ENCODE assay signal across 17 cellular contexts in genomic region chr9:125537442-125538091, GRCh38.
DNase-seq lines count a peak whose midpoint lies in the region; ATAC-seq, FAIRE-seq and TF ChIP-seq lines count a peak whose summit lies in the region.
"Had no signal": no experiment of that assay in that cellular context is flagged by ENCODE, and none has a peak within 500 bp of the region (broad histone marks: within the 10 kb centered on the region; RNA-seq: fewer than 3 reads in every experiment).

No MANE protein-coding gene starts in this region.

- CTCF ChIA-PET in HEK293 (lab: Yijun Ruan, JAX), result interaction anchor here (0.7 to 3.6 kb wide), 2 partner anchors 21 to 1123 kb away, joined by 3 to 15 read pairs; no protein-coding TSS in a partner anchor
- CTCF ChIA-PET in activated CD8-positive, alpha-beta memory T cell treated with anti-CD3 and anti-CD28 coated beads, Interleukin-2, amount 10 ng/mL, durations not matched to agents 7 days and 5 days (lab: Charles Lee), result interaction anchor here (1.0 kb wide), 1 partner anchor 21 kb away, joined by 3 read pairs; no protein-coding TSS in a partner anchor
- CTCF ChIA-PET in CD4-positive, alpha-beta T cell (lab: Charles Lee), result no interaction called here

- no peak for ATAC-seq in activated CD8-positive, alpha-beta memory T cell treated with anti-CD3 and anti-CD28 coated beads, Interleukin-2, amount 10 ng/mL, durations not matched to agents 7 days and 5 days
- ATAC-seq in CD4-positive, alpha-beta T cell (ENCODE audit: poor library complexity), result no peak
- ATAC-seq: activated CD8-positive, alpha-beta T cell treated with anti-CD3 and anti-CD28 coated beads, Interleukin-2, amount 10 ng/mL, durations not matched to agents 7 days and 5 days; stimulated activated memory B cell treated with anti-CD40 and anti-IgM and Interleukin-4, amounts not matched to agents 10 μg/mL and 1 μg/mL and 100 μg/mL, for 72 hours had no signal

- H3K9ac ChIP-seq in adipocyte (ENCODE audit: low read length), result peak overlapping the region; percentile 57
- H3K9ac ChIP-seq in keratinocyte (ENCODE audit: control insufficient read depth, extremely low read depth, insufficient read depth, low read length), result peak overlapping the region; percentile 36
- peak overlapping the region; percentile 52 for H3K9ac ChIP-seq in smooth muscle cell (ENCODE audit: low read depth)

- no peaks in the 10 kb centered on the region for H4K20me1 ChIP-seq in keratinocyte (ENCODE audit: control insufficient read depth, extremely low read depth, insufficient read depth, low read length)
- no peaks in the 10 kb centered on the region for H4K20me1 ChIP-seq in smooth muscle cell (ENCODE audit: low read depth)

- intact Hi-C loops in spleen (cut with DNase I; ENCODE audit: low total_unique reads), result no loop called here
- intact Hi-C loops in CD4-positive, alpha-beta T cell (cut with DNase I, micrococcal nuclease), result no loop called here

- no peaks in the 10 kb centered on the region for H3K27me3 Mint-ChIP-seq in activated CD8-positive, alpha-beta memory T cell treated with anti-CD3 and anti-CD28 coated beads, Interleukin-2, amount 10 ng/mL, durations not matched to agents 7 days and 5 days
- H3K27me3 Mint-ChIP-seq in CD4-positive, alpha-beta T cell, result no peaks in the 10 kb centered on the region
- H3K27me3 Mint-ChIP-seq: stimulated activated memory B cell treated with anti-CD40 and anti-IgM and Interleukin-4, amounts not matched to agents 10 μg/mL and 1 μg/mL and 100 μg/mL, for 72 hours had no signal

- H3F3A ChIP-seq in smooth muscle cell (ENCODE audit: low read depth), result peaks cover 3% of the 10 kb centered on the region

- H3K27me3 ChIP-seq in adipocyte (replicated peaks; ENCODE audit: control insufficient read depth, insufficient read depth, low read length), result no peaks in the 10 kb centered on the region
- H3K27me3 ChIP-seq in keratinocyte (ENCODE audit: control insufficient read depth, extremely low read depth, insufficient read depth, low read length), result no peaks in the 10 kb centered on the region
- H3K27me3 ChIP-seq in smooth muscle cell (ENCODE audit: low read depth), result no peaks in the 10 kb centered on the region
- H3K27me3 ChIP-seq in spleen (replicated peaks in 1 of 7), result no peaks in the 10 kb centered on the region
- no peaks in the 10 kb centered on the region for H3K27me3 ChIP-seq in CD4-positive, alpha-beta T cell (ENCODE audit: control insufficient read depth, insufficient read depth, low read length)
- H3K27me3 ChIP-seq: Peyer's patch had no signal

- H3K9me1 ChIP-seq in keratinocyte (ENCODE audit: control insufficient read depth, extremely low read depth, insufficient read depth, low read length), result no peaks in the 10 kb centered on the region

- dilution Hi-C loops in keratinocyte (cut with MboI; ENCODE audit: extremely low pct_ligation_motif_present, low sequenced_read_pairs), result no loop called here

- H3K4me3 Mint-ChIP-seq in activated CD8-positive, alpha-beta memory T cell treated with anti-CD3 and anti-CD28 coated beads, Interleukin-2, amount 10 ng/mL, durations not matched to agents 7 days and 5 days, result no peak overlapping the region
- H3K4me3 Mint-ChIP-seq in CD4-positive, alpha-beta T cell, result no peak overlapping the region
- H3K4me3 Mint-ChIP-seq: activated CD8-positive, alpha-beta T cell treated with anti-CD3 and anti-CD28 coated beads, Interleukin-2, amount 10 ng/mL, durations not matched to agents 7 days and 5 days; H9; stimulated activated memory B cell treated with anti-CD40 and anti-IgM and Interleukin-4, amounts not matched to agents 10 μg/mL and 1 μg/mL and 100 μg/mL, for 72 hours had no signal

- H3K79me2 ChIP-seq in keratinocyte (ENCODE audit: control insufficient read depth, insufficient read depth, low read length), result peaks cover 7% of the 10 kb centered on the region
- no peaks in the 10 kb centered on the region for H3K79me2 ChIP-seq in smooth muscle cell (ENCODE audit: low read depth)

- H3K36me3 Mint-ChIP-seq in activated CD8-positive, alpha-beta memory T cell treated with anti-CD3 and anti-CD28 coated beads, Interleukin-2, amount 10 ng/mL, durations not matched to agents 7 days and 5 days, result peaks cover 7% of the 10 kb centered on the region
- peaks cover 32% of the 10 kb centered on the region for H3K36me3 Mint-ChIP-seq in CD4-positive, alpha-beta T cell (ENCODE audit: low read depth)

- no peaks in the 10 kb centered on the region for H3K9me3 Mint-ChIP-seq in activated CD8-positive, alpha-beta memory T cell treated with anti-CD3 and anti-CD28 coated beads, Interleukin-2, amount 10 ng/mL, durations not matched to agents 7 days and 5 days (ENCODE audit: low read depth)
- H3K9me3 Mint-ChIP-seq in CD4-positive, alpha-beta T cell, result no peaks in the 10 kb centered on the region
- H3K9me3 Mint-ChIP-seq: H9; stimulated activated memory B cell treated with anti-CD40 and anti-IgM and Interleukin-4, amounts not matched to agents 10 μg/mL and 1 μg/mL and 100 μg/mL, for 72 hours had no signal

- H3K4me1 Mint-ChIP-seq in activated CD8-positive, alpha-beta memory T cell treated with anti-CD3 and anti-CD28 coated beads, Interleukin-2, amount 10 ng/mL, durations not matched to agents 7 days and 5 days, result no peaks in the 10 kb centered on the region
- H3K4me1 Mint-ChIP-seq in CD4-positive, alpha-beta T cell (ENCODE audit: low read depth), result no peaks in the 10 kb centered on the region

- WGBS in smooth muscle cell (ENCODE audit: low lambda C conversion rate), result 89% methylated on average over 2 of the region's 2 CpGs
- WGBS in spleen, 5 donors, result 92 to 97% (median 95%) methylated on average over 2 of the region's 2 CpGs

- DNase-seq in adipocyte (ENCODE audit: low read depth), result no peak
- no peak for DNase-seq in keratinocyte (ENCODE audit: low read depth, low spot score)
- no peak for DNase-seq in smooth muscle cell (lab: John Stamatoyannopoulos, UW; ENCODE audit: unreplicated experiment)
- DNase-seq in spleen, result no peak
- no peak for DNase-seq in GM13976 (ENCODE audit: low spot score)
- DNase-seq in activated CD8-positive, alpha-beta memory T cell treated with anti-CD3 and anti-CD28 coated beads, Interleukin-2, amount 10 ng/mL, durations not matched to agents 7 days and 5 days, result no peak
- no peak for DNase-seq in CD4-positive, alpha-beta T cell
- DNase-seq: activated CD8-positive, alpha-beta T cell treated with anti-CD3 and anti-CD28 coated beads, Interleukin-2, amount 10 ng/mL, durations not matched to agents 7 days and 5 days; activated naive CD4-positive, alpha-beta T cell; GDM1; H9; midbrain; Peyer's patch; stimulated activated CD4-positive, alpha-beta T cell treated with anti-CD3 and anti-CD28 coated beads, Interleukin-2, amount 100 ng/mL, for 48 hours had no signal

- H3K27ac ChIP-seq in HEK293 (ENCODE audit: extremely low read depth, low read depth, low read length), result no peak overlapping the region
- peak overlapping the region; percentile 66 for H3K27ac ChIP-seq in keratinocyte (ENCODE audit: control insufficient read depth, insufficient read depth, low read length)
- H3K27ac ChIP-seq in smooth muscle cell (ENCODE audit: low read depth), result peak overlapping the region; percentile 86
- no peak overlapping the region for H3K27ac ChIP-seq in spleen
- H3K27ac ChIP-seq in CD4-positive, alpha-beta T cell (ENCODE audit: low read depth, low read length), result no peak overlapping the region

- no peak for TF ChIP-seq POLR2A in spleen (IDR thresholded peaks at IDR 0.05)

- H3K4me1 ChIP-seq in HEK293 (ENCODE audit: control insufficient read depth, insufficient read depth, low read length) (peaks cover 36% of the 10 kb centered on the region), adipocyte (ENCODE audit: control insufficient read depth, insufficient read depth, low read length) (peaks cover 46% of the 10 kb centered on the region), keratinocyte (ENCODE audit: control insufficient read depth, extremely low read depth, insufficient read depth, low read length) (peaks cover 42% of the 10 kb centered on the region), smooth muscle cell (ENCODE audit: low read depth) (no peaks in the 10 kb centered on the region), spleen (peaks cover 0 to 31% (median 3%) of the 10 kb centered on the region in 6 donors)

- no peak for FAIRE-seq in keratinocyte (lab: Jason Lieb, UNC)

- H2AFZ ChIP-seq in keratinocyte (ENCODE audit: control insufficient read depth, low read length), result no peak overlapping the region
- no peak overlapping the region for H2AFZ ChIP-seq in smooth muscle cell (ENCODE audit: low read depth)

- in situ Hi-C loops in GM13976 (cut with MboI; ENCODE audit: low sequenced_read_pairs, unreplicated experiment), result no loop called here

- POLR2A ChIA-PET in HEK293 (lab: Yijun Ruan, JAX), result no interaction called here
- POLR2A ChIA-PET in CD4-positive, alpha-beta T cell (lab: Charles Lee), result no interaction called here

- H3K27ac Mint-ChIP-seq in activated CD8-positive, alpha-beta memory T cell treated with anti-CD3 and anti-CD28 coated beads, Interleukin-2, amount 10 ng/mL, durations not matched to agents 7 days and 5 days, result no peak overlapping the region
- H3K27ac Mint-ChIP-seq in CD4-positive, alpha-beta T cell, result no peak overlapping the region
- H3K27ac Mint-ChIP-seq: activated CD8-positive, alpha-beta T cell treated with anti-CD3 and anti-CD28 coated beads, Interleukin-2, amount 10 ng/mL, durations not matched to agents 7 days and 5 days; stimulated activated memory B cell treated with anti-CD40 and anti-IgM and Interleukin-4, amounts not matched to agents 10 μg/mL and 1 μg/mL and 100 μg/mL, for 72 hours had no signal

- no peak for TF ChIP-seq CTCF in HEK293 (tag by site-specific recombination; IDR thresholded peaks at IDR 0.05)
- TF ChIP-seq CTCF in keratinocyte (optimal IDR thresholded peaks at IDR 0.05 in 1 of 3, IDR thresholded peaks at IDR 0.05 in 1 of 3, conservative IDR thresholded peaks at IDR 0.05 in 1 of 3; ENCODE audit: extremely low read depth in 1 of 3, insufficient read depth in 2 of 3, low read length in 3 of 3), result no peak
- TF ChIP-seq CTCF in smooth muscle cell (IDR thresholded peaks at IDR 0.05; ENCODE audit: borderline replicate concordance, insufficient read depth, poor library complexity, severe bottlenecking), result no peak
- TF ChIP-seq CTCF in spleen (IDR thresholded peaks at IDR 0.05 in 8 of 11, conservative IDR thresholded peaks at IDR 0.05 in 3 of 11), result no peak
- no peak for TF ChIP-seq CTCF in GM13976 (IDR thresholded peaks at IDR 0.05; ENCODE audit: borderline replicate concordance, control extremely low read depth, extremely low read depth, insufficient read depth, missing control alignments)
- TF ChIP-seq CTCF in CD4-positive, alpha-beta T cell (IDR thresholded peaks at IDR 0.05), result no peak

- H3K4me3 ChIP-seq in HEK293 (ENCODE audit: low read depth, low read length) (no peak overlapping the region), adipocyte (ENCODE audit: low read length) (peak overlapping the region; percentile 66), keratinocyte (ENCODE audit: control insufficient read depth in 2 of 3, extremely low read depth in 1 of 3, insufficient read depth in 2 of 3, low read depth in 1 of 3, low read length in 3 of 3) (peak overlapping the region in 1 of 3 experiments; percentile 47), smooth muscle cell (peak overlapping the region; percentile 8), spleen (no peak overlapping the region)
- H3K4me3 ChIP-seq: Peyer's patch, prostate gland had no signal

- H3K4me2 ChIP-seq in keratinocyte (ENCODE audit: control insufficient read depth, extremely low read depth, insufficient read depth, low read depth, low read length) (peak overlapping the region; percentile 74), smooth muscle cell (peak overlapping the region; percentile 63)

- no peaks in the 10 kb centered on the region for H3K9me3 ChIP-seq in HEK293 (ENCODE audit: control insufficient read depth, insufficient read depth, low read depth, low read length)
- H3K9me3 ChIP-seq in adipocyte (ENCODE audit: control insufficient read depth, low read length), result no peaks in the 10 kb centered on the region
- H3K9me3 ChIP-seq in keratinocyte (ENCODE audit: control insufficient read depth, low read depth, low read length), result no peaks in the 10 kb centered on the region
- no peaks in the 10 kb centered on the region for H3K9me3 ChIP-seq in smooth muscle cell (replicated peaks; ENCODE audit: low read depth)
- no peaks in the 10 kb centered on the region for H3K9me3 ChIP-seq in spleen
- no peaks in the 10 kb centered on the region for H3K9me3 ChIP-seq in CD4-positive, alpha-beta T cell (ENCODE audit: control insufficient read depth, low read length)
- H3K9me3 ChIP-seq: Peyer's patch, prostate gland had no signal

- H3K36me3 ChIP-seq in HEK293 (ENCODE audit: control insufficient read depth in 2 of 2, insufficient read depth in 1 of 2, low read length in 2 of 2) (no peaks in the 10 kb centered on the region), adipocyte (ENCODE audit: control insufficient read depth, insufficient read depth, low read length, severe bottlenecking) (peaks cover 20% of the 10 kb centered on the region), keratinocyte (ENCODE audit: control insufficient read depth in 2 of 2, extremely low read depth in 1 of 2, insufficient read depth in 2 of 2, low read length in 2 of 2) (peaks cover 0 to 6% of the 10 kb centered on the region in 2 experiments), smooth muscle cell (ENCODE audit: low read depth) (no peaks in the 10 kb centered on the region), spleen (peaks cover 0 to 54% (median 10%) of the 10 kb centered on the region in 6 donors)
- H3K36me3 ChIP-seq: Peyer's patch, prostate gland had no signal

Comparison
In these comparisons a context has a peak if more than half of its experiments do, and no peak if none do; other contexts are left out.
1. H3K27ac ChIP-seq: peak in keratinocyte (single experiment) and smooth muscle cell (single experiment); none in HEK293 (single experiment), spleen (0 of 8) and CD4-positive, alpha-beta T cell (single experiment).
2. H3K4me3 ChIP-seq: peak in adipocyte (single experiment) and smooth muscle cell (single experiment); none in HEK293 (single experiment) and spleen (0 of 8).
3. Peak in every context shown above with its lines, with median percentiles within 50 percentile points of each other: H3K9ac ChIP-seq.